1 cellular context compared by ENCODE assay signal in the genomic region with DNA sequence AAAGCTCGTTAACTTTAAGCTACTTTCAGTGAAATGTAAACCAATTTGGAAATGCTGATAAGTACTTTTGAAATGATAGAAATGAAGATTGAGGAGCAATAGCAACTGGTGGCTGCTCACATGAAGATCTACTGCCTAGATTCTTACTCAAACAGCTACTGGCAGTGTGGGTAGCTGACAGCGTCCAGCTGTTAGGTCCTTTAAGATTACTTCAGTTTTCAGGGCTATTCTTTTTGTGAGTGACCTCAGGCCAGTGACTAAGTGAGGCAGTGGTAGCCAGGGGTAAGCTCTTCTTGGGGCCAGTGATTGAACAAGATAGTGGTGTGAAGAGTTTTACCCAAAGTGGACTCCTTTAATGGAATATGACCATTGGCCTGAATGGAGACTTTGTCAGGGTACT.
TF ChIP-seq lines count a peak whose summit lies in the region.

No MANE protein-coding gene starts in this region.

TF ChIP-seq in H1, 55 proteins besides CTCF, POLR2A, EP300 and RAD21:
- TF ChIP-seq SUZ12 (IDR thresholded peaks at IDR 0.05; ENCODE audit: low read length) (no peak), EZH2 (IDR thresholded peaks at IDR 0.05; ENCODE audit: low read depth, low read length, severe bottlenecking) (no peak), SIN3A (conservative IDR thresholded peaks at IDR 0.05 in 1 of 2, IDR thresholded peaks at IDR 0.05 in 1 of 2; ENCODE audit: low read depth in 1 of 2, low read length in 2 of 2) (no peak), PHF8 (conservative IDR thresholded peaks at IDR 0.05; ENCODE audit: low read depth, low read length) (no peak), SP1 (IDR thresholded peaks at IDR 0.05; ENCODE audit: low read depth, low read length) (no peak), MAFK (IDR thresholded peaks at IDR 0.05; ENCODE audit: low read depth, low read length) (no peak), RXRA (IDR thresholded peaks at IDR 0.05; ENCODE audit: insufficient read depth, low read depth, low read length) (no peak), BCL11A (IDR thresholded peaks at IDR 0.05; ENCODE audit: low read depth in 2 of 2, low read length in 2 of 2) (no peak)
